In the genomic region with DNA sequence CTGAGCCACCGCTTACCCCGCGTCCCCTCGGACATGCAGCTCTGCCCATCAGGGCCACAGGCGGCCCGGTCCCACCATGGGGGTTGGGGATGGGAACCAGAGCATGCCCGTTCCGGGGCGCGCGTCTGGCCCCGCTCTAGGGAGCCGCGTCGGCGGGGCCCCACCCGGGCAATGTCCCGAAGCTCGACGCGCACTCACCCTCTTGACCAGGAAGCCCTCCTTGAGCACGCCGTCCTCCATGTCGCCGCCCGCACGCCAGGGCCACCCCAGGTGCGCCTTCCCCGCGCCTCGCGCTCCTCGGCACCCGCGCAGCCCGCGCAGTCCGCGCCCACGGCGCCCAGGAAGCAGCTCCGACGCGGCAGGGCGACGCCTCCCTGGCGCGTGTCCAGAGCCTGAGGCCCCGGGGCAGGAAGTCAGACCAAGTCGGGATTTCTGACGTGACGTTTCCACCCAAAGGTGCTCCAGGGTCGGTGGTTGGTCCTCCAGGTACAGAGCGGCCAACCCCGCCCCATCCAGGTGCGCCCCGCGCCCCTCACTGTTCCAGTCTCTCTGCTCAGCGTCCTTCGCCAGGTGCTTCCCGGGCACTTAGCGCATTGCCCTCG, we compare ENCODE assay signal across 8 cellular contexts. TPM values are rescaled to one million over a fixed set of nuclear protein-coding genes. Genes with fewer than 3 reads are reported as not detected.
DNase-seq lines count a peak whose midpoint lies in the region; ATAC-seq and TF ChIP-seq lines count a peak whose summit lies in the region.

A gene with protein sequence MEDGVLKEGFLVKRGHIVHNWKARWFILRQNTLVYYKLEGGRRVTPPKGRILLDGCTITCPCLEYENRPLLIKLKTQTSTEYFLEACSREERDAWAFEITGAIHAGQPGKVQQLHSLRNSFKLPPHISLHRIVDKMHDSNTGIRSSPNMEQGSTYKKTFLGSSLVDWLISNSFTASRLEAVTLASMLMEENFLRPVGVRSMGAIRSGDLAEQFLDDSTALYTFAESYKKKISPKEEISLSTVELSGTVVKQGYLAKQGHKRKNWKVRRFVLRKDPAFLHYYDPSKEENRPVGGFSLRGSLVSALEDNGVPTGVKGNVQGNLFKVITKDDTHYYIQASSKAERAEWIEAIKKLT (minus strand): TSS at position 346 of the 602 bp plus-strand sequence. CDS start 106 bp downstream, at position 240.

- H4K20me1 ChIP-seq in hepatocyte (ENCODE audit: insufficient read depth, poor library complexity, severe bottlenecking) (no peaks in the 10 kb centered on the region), Karpas-422 (ENCODE audit: insufficient read depth, low read depth, low read length) (no peaks in the 10 kb centered on the region)

- H2AFZ ChIP-seq in hepatocyte (no peak within 1 kb of the TSS), Karpas-422 (ENCODE audit: low read length) (no peak within 1 kb of the TSS)

- H3K79me2 ChIP-seq in hepatocyte (no peaks in the 10 kb centered on the region), Karpas-422 (ENCODE audit: low read length) (no peaks in the 10 kb centered on the region)

- no peaks in the 10 kb centered on the region for H3K9me3 ChIP-seq in CD8-positive, alpha-beta memory T cell (ENCODE audit: low read length)
- no peaks in the 10 kb centered on the region for H3K9me3 ChIP-seq in hepatocyte (ENCODE audit: low read depth)
- H3K9me3 ChIP-seq in Karpas-422 (ENCODE audit: low read length) = no peaks in the 10 kb centered on the region

- H3K4me2 ChIP-seq in hepatocyte (peak within 1 kb of the TSS; percentile 66), Karpas-422 (ENCODE audit: low read depth, low read length, poor library complexity, severe bottlenecking) (no peak within 1 kb of the TSS)

- no peak within 1 kb of the TSS for H3K27ac ChIP-seq in CD8-positive, alpha-beta memory T cell (ENCODE audit: low read depth, low read length)
- H3K27ac ChIP-seq in hepatocyte = no peak within 1 kb of the TSS
- H3K27ac ChIP-seq in Karpas-422 (ENCODE audit: low read length) = no peak within 1 kb of the TSS

- peak within 1 kb of the TSS; percentile 41 to 72 (median 66) for H3K4me3 Mint-ChIP-seq in CD8-positive, alpha-beta memory T cell
- peak within 1 kb of the TSS; percentile 44 for H3K4me3 Mint-ChIP-seq in activated naive CD4-positive, alpha-beta T cell treated with anti-CD3 and anti-CD28 coated beads, Interleukin-2, amount 10 ng/mL, durations not matched to agents 7 days and 5 days

- no peak within 1 kb of the TSS for H3K9ac ChIP-seq in Karpas-422 (ENCODE audit: low read length)

- no peaks in the 10 kb centered on the region for H3K9me2 ChIP-seq in hepatocyte (replicated peaks; ENCODE audit: insufficient read depth)
- no peaks in the 10 kb centered on the region for H3K9me2 ChIP-seq in Karpas-422 (replicated peaks; ENCODE audit: insufficient read depth, low read length)

- POLR2A ChIA-PET in CD8-positive, alpha-beta memory T cell (lab: Charles Lee) = no interaction called here

- no peak for ATAC-seq in GM19328 (IDR thresholded peaks at IDR 0.05; ENCODE audit: unreplicated experiment)

- H3K4me1 ChIP-seq in CD8-positive, alpha-beta memory T cell (ENCODE audit: insufficient read depth, low read length) = peaks cover 6% of the 10 kb centered on the region
- H3K4me1 ChIP-seq in hepatocyte (ENCODE audit: insufficient read depth) (peaks cover 11% of the 10 kb centered on the region), Karpas-422 (ENCODE audit: low read length) (no peaks in the 10 kb centered on the region)

- in situ Hi-C loops in G401 (cut with HindIII; ENCODE audit: low sequenced_read_pairs) = no loop called here

- peaks cover 0 to 9% (median 2%) of the 10 kb centered on the region in 3 donors for H3K4me1 Mint-ChIP-seq in CD8-positive, alpha-beta memory T cell
- H3K4me1 Mint-ChIP-seq in activated naive CD4-positive, alpha-beta T cell treated with anti-CD3 and anti-CD28 coated beads, Interleukin-2, amount 10 ng/mL, durations not matched to agents 7 days and 5 days = peaks cover 13% of the 10 kb centered on the region

- peak within 1 kb of the TSS in 2 of 8 donors; percentile 19 to 26 for H3K27ac Mint-ChIP-seq in CD8-positive, alpha-beta memory T cell
- H3K27ac Mint-ChIP-seq in activated naive CD4-positive, alpha-beta T cell treated with anti-CD3 and anti-CD28 coated beads, Interleukin-2, amount 10 ng/mL, durations not matched to agents 7 days and 5 days = no peak within 1 kb of the TSS

- H3K36me3 Mint-ChIP-seq in CD8-positive, alpha-beta memory T cell = no peaks in the 10 kb centered on the region
- no peaks in the 10 kb centered on the region for H3K36me3 Mint-ChIP-seq in activated naive CD4-positive, alpha-beta T cell treated with anti-CD3 and anti-CD28 coated beads, Interleukin-2, amount 10 ng/mL, durations not matched to agents 7 days and 5 days

- CTCF ChIA-PET in CD8-positive, alpha-beta memory T cell (lab: Charles Lee) = interaction anchor here (1.2 to 1.3 kb wide), 2 partner anchors 15 to 159 kb away, joined by 3 to 6 read pairs; no protein-coding TSS in a partner anchor
- CTCF ChIA-PET in activated naive CD4-positive, alpha-beta T cell treated with anti-CD3 and anti-CD28 coated beads, Interleukin-2, amount 10 ng/mL, durations not matched to agents 7 days and 5 days (lab: Charles Lee) = interaction anchor here (6.3 kb wide), 1 partner anchor 16 kb away, joined by 31 read pairs; no protein-coding TSS in a partner anchor

- H3K36me3 ChIP-seq in CD8-positive, alpha-beta memory T cell (ENCODE audit: insufficient read depth, low read length) = no peaks in the 10 kb centered on the region
- no peaks in the 10 kb centered on the region for H3K36me3 ChIP-seq in hepatocyte (replicated peaks; ENCODE audit: insufficient read depth, low read depth)
- no peaks in the 10 kb centered on the region for H3K36me3 ChIP-seq in Karpas-422 (ENCODE audit: insufficient read depth, low read length)

- peak within 1 kb of the TSS; percentile 64 for H3K4me3 ChIP-seq in CD8-positive, alpha-beta memory T cell (ENCODE audit: low read length)
- H3K4me3 ChIP-seq in hepatocyte (no peak within 1 kb of the TSS), Karpas-422 (ENCODE audit: low read length) (no peak within 1 kb of the TSS)

- H3K9me3 Mint-ChIP-seq in CD8-positive, alpha-beta memory T cell = no peaks in the 10 kb centered on the region
- no peaks in the 10 kb centered on the region for H3K9me3 Mint-ChIP-seq in activated naive CD4-positive, alpha-beta T cell treated with anti-CD3 and anti-CD28 coated beads, Interleukin-2, amount 10 ng/mL, durations not matched to agents 7 days and 5 days

- no peak for TF ChIP-seq CTCF in hepatocyte (IDR thresholded peaks at IDR 0.05; ENCODE audit: poor library complexity)

- 56% methylated on average over 58 of the region's 63 CpGs for WGBS in hepatocyte (ENCODE audit: low lambda C conversion rate, missing lambda C conversion rate)

- DNase-seq in CD8-positive, alpha-beta memory T cell = peak; percentile 7 to 68 (median 31)
- DNase-seq in NCI-H774 (lab: John Stamatoyannopoulos, UW) = peak; percentile 31
- DNase-seq in activated naive CD4-positive, alpha-beta T cell treated with anti-CD3 and anti-CD28 coated beads, Interleukin-2, amount 10 ng/mL, durations not matched to agents 7 days and 5 days = peak; percentile 54
- DNase-seq in hepatocyte (ENCODE audit: low spot score) = peak; percentile 38
- peak; percentile 35 for DNase-seq in stimulated activated CD4-positive, alpha-beta T cell treated with anti-CD3 and anti-CD28 coated beads, Interleukin-1b, Interleukin-23, amount 100 ng/mL, for 48 hours
- DNase-seq in G401 (ENCODE audit: low spot score) = no peak
- no peak for DNase-seq in Karpas-422

- no peaks in the 10 kb centered on the region for H3K27me3 ChIP-seq in CD8-positive, alpha-beta memory T cell (ENCODE audit: insufficient read depth, low read length, poor library complexity, severe bottlenecking)
- H3K27me3 ChIP-seq in hepatocyte (no peaks in the 10 kb centered on the region), Karpas-422 (ENCODE audit: low read length) (no peaks in the 10 kb centered on the region)

- H3K27me3 Mint-ChIP-seq in CD8-positive, alpha-beta memory T cell = peaks cover 4 to 9% of the 10 kb centered on the region in 2 donors
- H3K27me3 Mint-ChIP-seq in activated naive CD4-positive, alpha-beta T cell treated with anti-CD3 and anti-CD28 coated beads, Interleukin-2, amount 10 ng/mL, durations not matched to agents 7 days and 5 days = peaks cover 47% of the 10 kb centered on the region

RNA-seq across cellular contexts. Expression of the gene that starts here (rescaled TPM):
- 1 to 10 TPM in 1 of 2 experiments, under 1 TPM in 1; 0.81 to 1.2 TPM for total RNA-seq in CD8-positive, alpha-beta memory T cell
- 0.58 TPM for polyA plus RNA-seq in CD8-positive, alpha-beta memory T cell
- total RNA-seq in hepatocyte = 4.8 and 5.1 TPM in 2 replicates
- 14.6 and 16.5 TPM in 2 replicates for polyA plus RNA-seq in hepatocyte
- total RNA-seq in G401 (2014; rRNA removed; shearing (Covaris generic)) = 0.80 and 1.3 TPM in 2 replicates
- total RNA-seq in Karpas-422 (2014; rRNA removed; shearing (Covaris generic); ENCODE audit: low replicate concordance) = not detected in 2 replicates

Comparison
In these comparisons a context has a peak if more than half of its experiments do, and no peak if none do; other contexts are left out.
1. DNase-seq: peak in CD8-positive, alpha-beta memory T cell (5 of 5), NCI-H774 (single experiment), activated naive CD4-positive, alpha-beta T cell treated with anti-CD3 and anti-CD28 coated beads, Interleukin-2, amount 10 ng/mL, durations not matched to agents 7 days and 5 days (single experiment), hepatocyte (single experiment) and stimulated activated CD4-positive, alpha-beta T cell treated with anti-CD3 and anti-CD28 coated beads, Interleukin-1b, Interleukin-23, amount 100 ng/mL, for 48 hours (single experiment); none in G401 (single experiment) and Karpas-422 (single experiment).